In the genomic region with DNA sequence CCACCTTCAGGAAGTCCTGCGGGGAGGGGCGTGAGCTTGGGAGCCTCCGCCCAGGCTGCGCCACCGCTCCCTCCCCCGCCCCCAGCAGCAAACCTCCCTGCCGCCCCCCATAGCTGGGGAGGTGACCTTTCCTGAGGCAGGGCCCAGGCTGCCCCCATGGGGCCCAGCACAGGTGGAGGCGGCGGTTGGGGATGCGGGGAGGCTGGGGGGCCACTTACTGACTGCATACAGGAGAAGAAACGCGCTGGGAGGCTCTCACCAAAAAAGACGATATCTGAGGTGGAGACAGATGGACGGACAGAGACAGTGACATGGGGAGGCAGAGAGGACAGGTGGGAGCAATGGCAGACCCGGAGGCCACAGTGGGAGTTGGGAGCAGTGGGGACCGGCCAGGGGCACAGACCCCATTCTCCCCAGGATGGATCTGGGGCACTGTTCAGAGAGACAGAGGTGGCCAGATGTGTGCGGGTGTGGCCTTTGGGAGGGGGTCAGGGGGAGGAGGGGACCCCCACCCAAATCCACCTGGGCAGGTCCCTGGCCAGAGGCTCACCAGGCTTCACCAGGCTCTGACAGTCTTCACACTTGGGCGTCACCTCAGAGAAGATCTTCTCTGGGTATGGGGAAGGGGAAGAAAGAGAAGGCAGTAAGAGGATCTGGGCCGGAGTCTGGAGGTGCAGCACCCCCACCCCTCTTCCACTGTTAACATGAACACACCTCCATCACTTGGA, we compare ENCODE assay signal across 1 cellular context.
TF ChIP-seq lines count a peak whose summit lies in the region.

No MANE protein-coding gene starts in this region.

TF ChIP-seq in HEK293, 187 proteins besides CTCF, POLR2A, EP300 and RAD21:
- TF ChIP-seq ZNF791 (tag by site-specific recombination; IDR thresholded peaks at IDR 0.05) (no peak), ZNF660 (tag by site-specific recombination; IDR thresholded peaks at IDR 0.05) (no peak), ZNF473 (tag by site-specific recombination; IDR thresholded peaks at IDR 0.05) (no peak), ZNF341 (tag by site-specific recombination; IDR thresholded peaks at IDR 0.05; ENCODE audit: low read depth) (no peak), TCF7L2 (IDR thresholded peaks at IDR 0.05; ENCODE audit: borderline replicate concordance, low read depth, low read length) (no peak), ZNF596 (tag by site-specific recombination; IDR thresholded peaks at IDR 0.05) (no peak), ZNF202 (tag by site-specific recombination; IDR thresholded peaks at IDR 0.05; ENCODE audit: borderline replicate concordance) (no peak), BCL11A (tag by site-specific recombination; IDR thresholded peaks at IDR 0.05; ENCODE audit: low read depth) (no peak), ZBTB7A (tag by site-specific recombination; IDR thresholded peaks at IDR 0.05; ENCODE audit: low read depth) (peak; percentile 61; the same call in 1 of the 2 replicates), GLIS2 (tag by site-specific recombination; IDR thresholded peaks at IDR 0.05) (peak; percentile 45), ZBTB1 (tag by site-specific recombination; IDR thresholded peaks at IDR 0.05) (no peak), SCRT1 (tag by site-specific recombination; IDR thresholded peaks at IDR 0.05; ENCODE audit: borderline replicate concordance) (no peak), KLF1 (tag by site-specific recombination; IDR thresholded peaks at IDR 0.05) (peak; percentile 83), ZNF140 (tag by site-specific recombination; IDR thresholded peaks at IDR 0.05) (no peak), ZIC2 (tag by site-specific recombination; IDR thresholded peaks at IDR 0.05) (peak; percentile 25; the same call in 1 of the 2 replicates), ZNF549 (tag by site-specific recombination; IDR thresholded peaks at IDR 0.05) (no peak), ZNF701 (tag by site-specific recombination; IDR thresholded peaks at IDR 0.05) (no peak), KLF9 (tag by site-specific recombination; IDR thresholded peaks at IDR 0.05; ENCODE audit: low read depth) (no peak), PRDM1 (tag by site-specific recombination; IDR thresholded peaks at IDR 0.05) (no peak), ZNF585B (tag by site-specific recombination; IDR thresholded peaks at IDR 0.05) (no peak), ZFHX2 (tag by site-specific recombination; conservative IDR thresholded peaks at IDR 0.05) (peak; percentile 19; the same call in 1 of the 2 replicates), MYNN (tag by site-specific recombination; IDR thresholded peaks at IDR 0.05; ENCODE audit: borderline replicate concordance) (no peak), KLF8 (tag by site-specific recombination; IDR thresholded peaks at IDR 0.05) (no peak; the same call in 1 of the 2 replicates), ZSCAN16 (tag by site-specific recombination; IDR thresholded peaks at IDR 0.05) (no peak), ZNF2 (tag by site-specific recombination; IDR thresholded peaks at IDR 0.05) (no peak), GLIS1 (tag by site-specific recombination; IDR thresholded peaks at IDR 0.05) (peak; percentile 71), SP7 (tag by site-specific recombination; IDR thresholded peaks at IDR 0.05) (no peak)
- TF ChIP-seq, protein P1, sequence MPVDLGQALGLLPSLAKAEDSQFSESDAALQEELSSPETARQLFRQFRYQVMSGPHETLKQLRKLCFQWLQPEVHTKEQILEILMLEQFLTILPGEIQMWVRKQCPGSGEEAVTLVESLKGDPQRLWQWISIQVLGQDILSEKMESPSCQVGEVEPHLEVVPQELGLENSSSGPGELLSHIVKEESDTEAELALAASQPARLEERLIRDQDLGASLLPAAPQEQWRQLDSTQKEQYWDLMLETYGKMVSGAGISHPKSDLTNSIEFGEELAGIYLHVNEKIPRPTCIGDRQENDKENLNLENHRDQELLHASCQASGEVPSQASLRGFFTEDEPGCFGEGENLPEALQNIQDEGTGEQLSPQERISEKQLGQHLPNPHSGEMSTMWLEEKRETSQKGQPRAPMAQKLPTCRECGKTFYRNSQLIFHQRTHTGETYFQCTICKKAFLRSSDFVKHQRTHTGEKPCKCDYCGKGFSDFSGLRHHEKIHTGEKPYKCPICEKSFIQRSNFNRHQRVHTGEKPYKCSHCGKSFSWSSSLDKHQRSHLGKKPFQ (tag by site-specific recombination; IDR thresholded peaks at IDR 0.05), result no peak
- TF ChIP-seq, protein P2, sequence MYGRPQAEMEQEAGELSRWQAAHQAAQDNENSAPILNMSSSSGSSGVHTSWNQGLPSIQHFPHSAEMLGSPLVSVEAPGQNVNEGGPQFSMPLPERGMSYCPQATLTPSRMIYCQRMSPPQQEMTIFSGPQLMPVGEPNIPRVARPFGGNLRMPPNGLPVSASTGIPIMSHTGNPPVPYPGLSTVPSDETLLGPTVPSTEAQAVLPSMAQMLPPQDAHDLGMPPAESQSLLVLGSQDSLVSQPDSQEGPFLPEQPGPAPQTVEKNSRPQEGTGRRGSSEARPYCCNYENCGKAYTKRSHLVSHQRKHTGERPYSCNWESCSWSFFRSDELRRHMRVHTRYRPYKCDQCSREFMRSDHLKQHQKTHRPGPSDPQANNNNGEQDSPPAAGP (tag by site-specific recombination; IDR thresholded peaks at IDR 0.05), result no peak
- TF ChIP-seq, protein P3, sequence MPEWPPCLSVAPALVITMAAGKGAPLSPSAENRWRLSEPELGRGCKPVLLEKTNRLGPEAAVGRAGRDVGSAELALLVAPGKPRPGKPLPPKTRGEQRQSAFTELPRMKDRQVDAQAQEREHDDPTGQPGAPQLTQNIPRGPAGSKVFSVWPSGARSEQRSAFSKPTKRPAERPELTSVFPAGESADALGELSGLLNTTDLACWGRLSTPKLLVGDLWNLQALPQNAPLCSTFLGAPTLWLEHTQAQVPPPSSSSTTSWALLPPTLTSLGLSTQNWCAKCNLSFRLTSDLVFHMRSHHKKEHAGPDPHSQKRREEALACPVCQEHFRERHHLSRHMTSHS (tag by site-specific recombination; IDR thresholded peaks at IDR 0.05), result no peak
- TF ChIP-seq, protein P4, sequence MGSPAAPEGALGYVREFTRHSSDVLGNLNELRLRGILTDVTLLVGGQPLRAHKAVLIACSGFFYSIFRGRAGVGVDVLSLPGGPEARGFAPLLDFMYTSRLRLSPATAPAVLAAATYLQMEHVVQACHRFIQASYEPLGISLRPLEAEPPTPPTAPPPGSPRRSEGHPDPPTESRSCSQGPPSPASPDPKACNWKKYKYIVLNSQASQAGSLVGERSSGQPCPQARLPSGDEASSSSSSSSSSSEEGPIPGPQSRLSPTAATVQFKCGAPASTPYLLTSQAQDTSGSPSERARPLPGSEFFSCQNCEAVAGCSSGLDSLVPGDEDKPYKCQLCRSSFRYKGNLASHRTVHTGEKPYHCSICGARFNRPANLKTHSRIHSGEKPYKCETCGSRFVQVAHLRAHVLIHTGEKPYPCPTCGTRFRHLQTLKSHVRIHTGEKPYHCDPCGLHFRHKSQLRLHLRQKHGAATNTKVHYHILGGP (tag by site-specific recombination; IDR thresholded peaks at IDR 0.05), result no peak
- TF ChIP-seq, protein P5, sequence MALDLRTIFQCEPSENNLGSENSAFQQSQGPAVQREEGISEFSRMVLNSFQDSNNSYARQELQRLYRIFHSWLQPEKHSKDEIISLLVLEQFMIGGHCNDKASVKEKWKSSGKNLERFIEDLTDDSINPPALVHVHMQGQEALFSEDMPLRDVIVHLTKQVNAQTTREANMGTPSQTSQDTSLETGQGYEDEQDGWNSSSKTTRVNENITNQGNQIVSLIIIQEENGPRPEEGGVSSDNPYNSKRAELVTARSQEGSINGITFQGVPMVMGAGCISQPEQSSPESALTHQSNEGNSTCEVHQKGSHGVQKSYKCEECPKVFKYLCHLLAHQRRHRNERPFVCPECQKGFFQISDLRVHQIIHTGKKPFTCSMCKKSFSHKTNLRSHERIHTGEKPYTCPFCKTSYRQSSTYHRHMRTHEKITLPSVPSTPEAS (tag by site-specific recombination; IDR thresholded peaks at IDR 0.05), result no peak
- TF ChIP-seq, protein P6, sequence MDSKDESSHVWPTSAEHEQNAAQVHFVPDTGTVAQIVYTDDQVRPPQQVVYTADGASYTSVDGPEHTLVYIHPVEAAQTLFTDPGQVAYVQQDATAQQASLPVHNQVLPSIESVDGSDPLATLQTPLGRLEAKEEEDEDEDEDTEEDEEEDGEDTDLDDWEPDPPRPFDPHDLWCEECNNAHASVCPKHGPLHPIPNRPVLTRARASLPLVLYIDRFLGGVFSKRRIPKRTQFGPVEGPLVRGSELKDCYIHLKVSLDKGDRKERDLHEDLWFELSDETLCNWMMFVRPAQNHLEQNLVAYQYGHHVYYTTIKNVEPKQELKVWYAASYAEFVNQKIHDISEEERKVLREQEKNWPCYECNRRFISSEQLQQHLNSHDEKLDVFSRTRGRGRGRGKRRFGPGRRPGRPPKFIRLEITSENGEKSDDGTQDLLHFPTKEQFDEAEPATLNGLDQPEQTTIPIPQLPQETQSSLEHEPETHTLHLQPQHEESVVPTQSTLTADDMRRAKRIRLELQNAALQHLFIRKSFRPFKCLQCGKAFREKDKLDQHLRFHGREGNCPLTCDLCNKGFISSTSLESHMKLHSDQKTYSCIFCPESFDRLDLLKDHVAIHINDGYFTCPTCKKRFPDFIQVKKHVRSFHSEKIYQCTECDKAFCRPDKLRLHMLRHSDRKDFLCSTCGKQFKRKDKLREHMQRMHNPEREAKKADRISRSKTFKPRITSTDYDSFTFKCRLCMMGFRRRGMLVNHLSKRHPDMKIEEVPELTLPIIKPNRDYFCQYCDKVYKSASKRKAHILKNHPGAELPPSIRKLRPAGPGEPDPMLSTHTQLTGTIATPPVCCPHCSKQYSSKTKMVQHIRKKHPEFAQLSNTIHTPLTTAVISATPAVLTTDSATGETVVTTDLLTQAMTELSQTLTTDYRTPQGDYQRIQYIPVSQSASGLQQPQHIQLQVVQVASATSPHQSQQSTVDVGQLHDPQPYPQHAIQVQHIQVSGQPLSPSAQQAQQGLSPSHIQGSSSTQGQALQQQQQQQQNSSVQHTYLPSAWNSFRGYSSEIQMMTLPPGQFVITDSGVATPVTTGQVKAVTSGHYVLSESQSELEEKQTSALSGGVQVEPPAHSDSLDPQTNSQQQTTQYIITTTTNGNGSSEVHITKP (tag by site-specific recombination; IDR thresholded peaks at IDR 0.05), result no peak
- TF ChIP-seq, protein P7, sequence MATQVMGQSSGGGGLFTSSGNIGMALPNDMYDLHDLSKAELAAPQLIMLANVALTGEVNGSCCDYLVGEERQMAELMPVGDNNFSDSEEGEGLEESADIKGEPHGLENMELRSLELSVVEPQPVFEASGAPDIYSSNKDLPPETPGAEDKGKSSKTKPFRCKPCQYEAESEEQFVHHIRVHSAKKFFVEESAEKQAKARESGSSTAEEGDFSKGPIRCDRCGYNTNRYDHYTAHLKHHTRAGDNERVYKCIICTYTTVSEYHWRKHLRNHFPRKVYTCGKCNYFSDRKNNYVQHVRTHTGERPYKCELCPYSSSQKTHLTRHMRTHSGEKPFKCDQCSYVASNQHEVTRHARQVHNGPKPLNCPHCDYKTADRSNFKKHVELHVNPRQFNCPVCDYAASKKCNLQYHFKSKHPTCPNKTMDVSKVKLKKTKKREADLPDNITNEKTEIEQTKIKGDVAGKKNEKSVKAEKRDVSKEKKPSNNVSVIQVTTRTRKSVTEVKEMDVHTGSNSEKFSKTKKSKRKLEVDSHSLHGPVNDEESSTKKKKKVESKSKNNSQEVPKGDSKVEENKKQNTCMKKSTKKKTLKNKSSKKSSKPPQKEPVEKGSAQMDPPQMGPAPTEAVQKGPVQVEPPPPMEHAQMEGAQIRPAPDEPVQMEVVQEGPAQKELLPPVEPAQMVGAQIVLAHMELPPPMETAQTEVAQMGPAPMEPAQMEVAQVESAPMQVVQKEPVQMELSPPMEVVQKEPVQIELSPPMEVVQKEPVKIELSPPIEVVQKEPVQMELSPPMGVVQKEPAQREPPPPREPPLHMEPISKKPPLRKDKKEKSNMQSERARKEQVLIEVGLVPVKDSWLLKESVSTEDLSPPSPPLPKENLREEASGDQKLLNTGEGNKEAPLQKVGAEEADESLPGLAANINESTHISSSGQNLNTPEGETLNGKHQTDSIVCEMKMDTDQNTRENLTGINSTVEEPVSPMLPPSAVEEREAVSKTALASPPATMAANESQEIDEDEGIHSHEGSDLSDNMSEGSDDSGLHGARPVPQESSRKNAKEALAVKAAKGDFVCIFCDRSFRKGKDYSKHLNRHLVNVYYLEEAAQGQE (tag by site-specific recombination; IDR thresholded peaks at IDR 0.05), result no peak
- TF ChIP-seq, protein P8, sequence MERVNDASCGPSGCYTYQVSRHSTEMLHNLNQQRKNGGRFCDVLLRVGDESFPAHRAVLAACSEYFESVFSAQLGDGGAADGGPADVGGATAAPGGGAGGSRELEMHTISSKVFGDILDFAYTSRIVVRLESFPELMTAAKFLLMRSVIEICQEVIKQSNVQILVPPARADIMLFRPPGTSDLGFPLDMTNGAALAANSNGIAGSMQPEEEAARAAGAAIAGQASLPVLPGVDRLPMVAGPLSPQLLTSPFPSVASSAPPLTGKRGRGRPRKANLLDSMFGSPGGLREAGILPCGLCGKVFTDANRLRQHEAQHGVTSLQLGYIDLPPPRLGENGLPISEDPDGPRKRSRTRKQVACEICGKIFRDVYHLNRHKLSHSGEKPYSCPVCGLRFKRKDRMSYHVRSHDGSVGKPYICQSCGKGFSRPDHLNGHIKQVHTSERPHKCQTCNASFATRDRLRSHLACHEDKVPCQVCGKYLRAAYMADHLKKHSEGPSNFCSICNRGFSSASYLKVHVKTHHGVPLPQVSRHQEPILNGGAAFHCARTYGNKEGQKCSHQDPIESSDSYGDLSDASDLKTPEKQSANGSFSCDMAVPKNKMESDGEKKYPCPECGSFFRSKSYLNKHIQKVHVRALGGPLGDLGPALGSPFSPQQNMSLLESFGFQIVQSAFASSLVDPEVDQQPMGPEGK (tag by site-specific recombination; IDR thresholded peaks at IDR 0.05), result no peak
